In genomic region chr11:47400813-47401279, GRCh38 we compare ENCODE assay signal across 8 cellular contexts.
DNase-seq lines count a peak whose midpoint lies in the region; ATAC-seq and TF ChIP-seq lines count a peak whose summit lies in the region.

No MANE protein-coding gene starts in this region.

- H3K27ac Mint-ChIP-seq in effector memory CD8-positive, alpha-beta T cell, result peak overlapping the region; percentile 49 to 75

- H3K27me3 Mint-ChIP-seq in effector memory CD8-positive, alpha-beta T cell, result no peaks in the 10 kb centered on the region

- peak overlapping the region; percentile 41 for H2AFZ ChIP-seq in MM.1S (ENCODE audit: low read length)

- peaks cover 11 to 16% of the 10 kb centered on the region in 2 donors for H3K4me1 Mint-ChIP-seq in effector memory CD8-positive, alpha-beta T cell (ENCODE audit: low read depth in 2 of 2)

- no peaks in the 10 kb centered on the region for H3K9me2 ChIP-seq in MM.1S (replicated peaks; ENCODE audit: insufficient read depth, low read length)

- no peaks in the 10 kb centered on the region for H3K79me2 ChIP-seq in MM.1S (ENCODE audit: low read length)

- H3K4me1 ChIP-seq in MM.1S (ENCODE audit: low read length) (peaks cover 12% of the 10 kb centered on the region; the same call in 1 of the 2 replicates), neutrophil (ENCODE audit: control insufficient read depth in 1 of 2, insufficient read depth in 1 of 2, low read depth in 1 of 2, low read length in 1 of 2) (peaks cover 77 to 80% of the 10 kb centered on the region in 2 experiments)

- H3K4me3 ChIP-seq in GM12865 (ENCODE audit: low read depth, low read length) (peak overlapping the region; percentile 58), MM.1S (ENCODE audit: low read length) (peak overlapping the region; percentile 43), neutrophil (ENCODE audit: low read depth in 1 of 2, low read length in 1 of 2) (peak overlapping the region; percentile 78 to 92)

- H3F3A ChIP-seq in MM.1S (ENCODE audit: insufficient read depth, low read length), result no peaks in the 10 kb centered on the region

- H3K36me3 Mint-ChIP-seq in effector memory CD8-positive, alpha-beta T cell (ENCODE audit: insufficient read depth), result no peaks in the 10 kb centered on the region

- TF ChIP-seq CTCF in GM12865 (IDR thresholded peaks at IDR 0.05; ENCODE audit: insufficient read depth, low read depth, low read length, missing control alignments) (no peak), MM.1S (IDR thresholded peaks at IDR 0.05; ENCODE audit: low read length) (no peak), neutrophil (IDR thresholded peaks at IDR 0.05) (no peak)

- H3K36me3 ChIP-seq in MM.1S (replicated peaks; ENCODE audit: insufficient read depth, low read length) (no peaks in the 10 kb centered on the region), neutrophil (no peaks in the 10 kb centered on the region)

- peak overlapping the region; percentile 51 for H3K4me2 ChIP-seq in MM.1S (ENCODE audit: low read depth, low read length)

- no peak overlapping the region for H3K9ac ChIP-seq in MM.1S (ENCODE audit: low read length)

- H3K27me3 ChIP-seq in MM.1S (replicated peaks; ENCODE audit: insufficient read depth, low read length) (no peaks in the 10 kb centered on the region), neutrophil (no peaks in the 10 kb centered on the region)

- H3K9me3 Mint-ChIP-seq in effector memory CD8-positive, alpha-beta T cell, result no peaks in the 10 kb centered on the region

- peak overlapping the region; percentile 81 to 83 for H3K4me3 Mint-ChIP-seq in effector memory CD8-positive, alpha-beta T cell

- H3K27ac ChIP-seq in MM.1S (ENCODE audit: low read length) (no peak overlapping the region), neutrophil (peak overlapping the region; percentile 99)

- no peaks in the 10 kb centered on the region for H4K20me1 ChIP-seq in MM.1S (ENCODE audit: insufficient read depth, low read length)

- H3K9me3 ChIP-seq in MM.1S (replicated peaks; ENCODE audit: insufficient read depth, low read length) (no peaks in the 10 kb centered on the region), neutrophil (no peaks in the 10 kb centered on the region)

- DNase-seq in GM12865 (ENCODE audit: low read depth), result peak; percentile 71
- peak; percentile 25 for DNase-seq in MM.1S
- DNase-seq in effector memory CD8-positive, alpha-beta T cell, result no peak
- DNase-seq in NCI-H1436 treated with DMSO at 0.1 percent for 48 hours (lab: John Stamatoyannopoulos, UW), result no peak
- no peak for DNase-seq in GM19240 (ENCODE audit: insufficient read length, low spot score)
- DNase-seq in HPDE6-E6E7 (ENCODE audit: extremely low spot score), result no peak

- peak; percentile 68 for ATAC-seq in GM21576 (IDR thresholded peaks at IDR 0.05; ENCODE audit: unreplicated experiment)
- peak; percentile 29 for ATAC-seq in effector memory CD8-positive, alpha-beta T cell (replicated peaks)

Comparison
In these comparisons a context has a peak if more than half of its experiments do, and no peak if none do; other contexts are left out.
1. DNase-seq: peak in GM12865 (single experiment) and MM.1S (single experiment); none in effector memory CD8-positive, alpha-beta T cell (0 of 3), NCI-H1436 treated with DMSO at 0.1 percent for 48 hours (single experiment), GM19240 (single experiment) and HPDE6-E6E7 (single experiment).
2. Peak in every context shown above with its lines, with median percentiles within 50 percentile points of each other: H3K4me3 ChIP-seq.